ENCODE assay signal across 14 cellular contexts in the genomic region with DNA sequence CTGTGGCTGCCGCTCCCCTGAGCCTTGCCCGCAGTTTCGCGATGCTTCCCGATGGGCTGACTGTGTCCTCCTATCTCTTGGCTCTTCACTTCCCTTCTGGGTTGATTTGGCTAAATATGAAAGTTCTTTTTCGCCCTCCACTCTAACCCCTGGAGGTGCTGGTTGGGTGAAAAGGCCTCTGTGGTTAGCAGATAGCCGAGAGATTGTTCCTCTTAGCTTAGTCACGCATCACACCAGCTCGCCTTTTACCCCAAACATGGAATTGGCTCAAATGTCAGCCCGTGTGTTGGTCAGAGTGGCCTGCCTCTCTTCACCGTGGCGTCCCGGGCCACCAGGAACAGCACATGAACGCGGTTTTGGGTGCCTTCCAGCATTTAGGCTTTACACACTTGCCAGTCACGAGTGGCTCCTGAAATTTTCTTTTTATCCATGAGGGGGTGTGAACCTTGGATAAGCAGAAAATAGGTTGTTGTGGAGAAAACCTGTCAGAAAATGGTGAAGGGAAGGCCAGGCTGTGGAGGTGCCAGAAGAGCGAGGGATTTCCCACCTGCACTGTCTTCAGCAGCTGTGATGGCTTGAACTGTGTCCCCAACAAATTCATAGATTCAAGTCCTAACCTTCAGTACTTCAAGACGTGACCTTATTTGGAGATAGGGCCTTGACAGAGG. TPM values are rescaled to one million over a fixed set of nuclear protein-coding genes. Genes with fewer than 3 reads are reported as not detected.
A peak's percentile ranks its signal among the peaks of the same experiment; 100 is the strongest.
DNase-seq lines count a peak whose midpoint lies in the region; ATAC-seq and TF ChIP-seq lines count a peak whose summit lies in the region.
"Had no signal": no experiment of that assay in that cellular context is flagged by ENCODE, and none has a peak within 500 bp of the region (broad histone marks: within the 10 kb centered on the region; RNA-seq: fewer than 3 reads in every experiment).

No MANE protein-coding gene starts in this region.

- H3K27ac ChIP-seq in cingulate gyrus (ENCODE audit: low read depth, low read length), result peak overlapping the region; percentile 77
- H3K27ac ChIP-seq in gastrocnemius medialis, result peak overlapping the region; percentile 51 to 92 (median 64)
- H3K27ac ChIP-seq in gastroesophageal sphincter, result no peak overlapping the region

- DNase-seq in NOMO-1 treated with DMSO at 0.1 percent for 48 hours (lab: John Stamatoyannopoulos, UW; ENCODE audit: unreplicated experiment), result peak; percentile 70
- DNase-seq in gastrocnemius medialis, result peak; percentile 37 to 68
- DNase-seq in DMS53 (lab: John Stamatoyannopoulos, UW), result no peak
- DNase-seq in middle frontal gyrus (ENCODE audit: extremely low spot score, low spot score), result no peak
- no peak for DNase-seq in T-helper 1 cell
- DNase-seq: activated CD8-positive, alpha-beta memory T cell treated with anti-CD3 and anti-CD28 coated beads, Interleukin-2, amount 50 U/mL, for 4 hours; CD8-positive, alpha-beta memory T cell; GOT3; kidney glomerular epithelial cell; NCI-H2029; stimulated activated naive CD4-positive, alpha-beta T cell had no signal

- peaks cover 17 to 22% of the 10 kb centered on the region in 2 donors for H3K4me1 ChIP-seq in gastrocnemius medialis
- H3K4me1 ChIP-seq in gastroesophageal sphincter, result no peaks in the 10 kb centered on the region

- TF ChIP-seq POLR2A in gastrocnemius medialis (IDR thresholded peaks at IDR 0.05) (no peak), gastroesophageal sphincter (IDR thresholded peaks at IDR 0.05) (no peak)

- no peak for TF ChIP-seq EP300 in gastroesophageal sphincter (IDR thresholded peaks at IDR 0.05)

- no peak for TF ChIP-seq CTCF in gastrocnemius medialis (IDR thresholded peaks at IDR 0.05 in 4 of 5, conservative IDR thresholded peaks at IDR 0.05 in 1 of 5)
- no peak for TF ChIP-seq CTCF in gastroesophageal sphincter (IDR thresholded peaks at IDR 0.05)

- H3K27me3 ChIP-seq in gastrocnemius medialis (no peaks in the 10 kb centered on the region), gastroesophageal sphincter (peaks cover 1% of the 10 kb centered on the region)

- H3K4me3 ChIP-seq in gastrocnemius medialis (no peak overlapping the region), gastroesophageal sphincter (no peak overlapping the region)

- intact Hi-C loops in gastrocnemius medialis (cut with DNase I; ENCODE audit: low total_unique reads), result no loop called here

- peak; percentile 42 for ATAC-seq in GM19351 (IDR thresholded peaks at IDR 0.05; ENCODE audit: unreplicated experiment)
- ATAC-seq in gastrocnemius medialis, result peak; percentile 51 to 69
- no peak for ATAC-seq in gastroesophageal sphincter

- no peaks in the 10 kb centered on the region for H3K9me3 ChIP-seq in gastrocnemius medialis
- no peaks in the 10 kb centered on the region for H3K9me3 ChIP-seq in gastroesophageal sphincter

- in situ Hi-C loops in gastrocnemius medialis (cut with MboI; ENCODE audit: low sequenced_read_pairs in 4 of 4), result no loop called here

- no peaks in the 10 kb centered on the region for H3K36me3 ChIP-seq in gastrocnemius medialis
- H3K36me3 ChIP-seq in gastroesophageal sphincter, result no peaks in the 10 kb centered on the region

- WGBS in gastroesophageal sphincter (ENCODE audit: low coverage in 1 of 2), 2 donors, result 100% methylated on average over 1 of the region's 18 CpGs; no CpG with 5 or more reads in 1 of the 2 donors

RNA-seq across cellular contexts. Expression of a gene that starts 8.9 kb away (rescaled TPM):
- 100 to 1,000 TPM in 1 of 4 donors, 10 to 100 TPM in 3; 72.5 to 307 (median 84.4) TPM for total RNA-seq in gastrocnemius medialis
- 1 to 10 TPM in 3 of 4 donors, under 1 TPM in 1; 0.16 to 2.3 (median 2.0) TPM for total RNA-seq in gastroesophageal sphincter

Comparison
In these comparisons a context has a peak if more than half of its experiments do, and no peak if none do; other contexts are left out.
1. DNase-seq: peak in NOMO-1 treated with DMSO at 0.1 percent for 48 hours (single experiment) and gastrocnemius medialis (2 of 2); none in DMS53 (single experiment), middle frontal gyrus (single experiment) and T-helper 1 cell (0 of 5).
2. H3K27ac ChIP-seq: peak in cingulate gyrus (single experiment) and gastrocnemius medialis (4 of 4); none in gastroesophageal sphincter (0 of 4).
3. RNA of a gene that starts 8.9 kb away (total RNA-seq): 72.5 to 307 TPM in gastrocnemius medialis; 0.16 to 2.3 TPM in gastroesophageal sphincter; every median in the first group is over 10 times any median in the second.